ENCODE assay signal across 25 cellular contexts in genomic region chr5:38780316-38780715, GRCh38.
"Had no signal": no experiment of that assay in that cellular context is flagged by ENCODE, and none has a peak within 500 bp of the region (broad histone marks: within the 10 kb centered on the region; RNA-seq: fewer than 3 reads in every experiment).

No MANE protein-coding gene starts in this region.

- H3K9me3 ChIP-seq: heart right ventricle, left ventricle myocardium inferior, neutrophil, pancreas, psoas muscle, sigmoid colon, stomach, thyroid gland, upper lobe of left lung, vagina had no signal

- H3K27me3 ChIP-seq: neutrophil, pancreas, sigmoid colon, stomach, thyroid gland, upper lobe of left lung, vagina had no signal

- H3K4me3 ChIP-seq: heart right ventricle, left ventricle myocardium inferior, lung, pancreas, psoas muscle, sigmoid colon, stomach, thyroid gland, upper lobe of left lung, vagina had no signal

- H3K27ac ChIP-seq: heart right ventricle, left ventricle myocardium inferior, neutrophil, pancreas, psoas muscle, sigmoid colon, stomach, thyroid gland, upper lobe of left lung, vagina had no signal

- H3K36me3 ChIP-seq: heart right ventricle, left ventricle myocardium inferior, neutrophil, pancreas, sigmoid colon, stomach, thyroid gland, upper lobe of left lung, vagina had no signal

- DNase-seq: activated CD4-positive, alpha-beta memory T cell treated with anti-CD3 and anti-CD28 coated beads for 36 hours; activated CD4-positive, alpha-beta T cell treated with anti-CD3 and anti-CD28 coated beads, Interleukin-2, amount 10 ng/mL, durations not matched to agents 24 days and 14 days; activated CD4-positive, CD25-positive, alpha-beta regulatory T cell treated with anti-CD3 and anti-CD28 coated beads, Interleukin-2, amount 50 U/mL, for 72 hours; activated CD8-positive, alpha-beta memory T cell treated with anti-CD3 and anti-CD28 coated beads, Interleukin-2, amount 50 U/mL, for 4 hours; activated gamma-delta T cell; activated naive CD4-positive, alpha-beta T cell treated with anti-CD3 and anti-CD28 coated beads, Interleukin-2, amount 50 U/mL, for 16 hours; activated T-cell treated with anti-CD3 and anti-CD28 coated beads, Interleukin-2, amount 50 U/mL, for 1 hour; amniotic stem cell; central memory CD4-positive, alpha-beta T cell; nephron progenitor cell; stimulated activated CD4-positive, alpha-beta T cell treated with anti-CD3 and anti-CD28 coated beads, Interleukin-1b, Interleukin-23, amount 100 ng/mL, for 48 hours; stimulated activated naive B cell treated with anti-CD40 and anti-IgM and Interleukin-4, amounts not matched to agents 10 μg/mL and 1 μg/mL and 100 μg/mL, for 72 hours; T-helper 2 cell had no signal

- ATAC-seq: esophagus mucosa; stimulated activated naive B cell treated with anti-CD40 and anti-IgM and Interleukin-4, amounts not matched to agents 10 μg/mL and 1 μg/mL and 100 μg/mL, for 72 hours had no signal
